In the genomic region with DNA sequence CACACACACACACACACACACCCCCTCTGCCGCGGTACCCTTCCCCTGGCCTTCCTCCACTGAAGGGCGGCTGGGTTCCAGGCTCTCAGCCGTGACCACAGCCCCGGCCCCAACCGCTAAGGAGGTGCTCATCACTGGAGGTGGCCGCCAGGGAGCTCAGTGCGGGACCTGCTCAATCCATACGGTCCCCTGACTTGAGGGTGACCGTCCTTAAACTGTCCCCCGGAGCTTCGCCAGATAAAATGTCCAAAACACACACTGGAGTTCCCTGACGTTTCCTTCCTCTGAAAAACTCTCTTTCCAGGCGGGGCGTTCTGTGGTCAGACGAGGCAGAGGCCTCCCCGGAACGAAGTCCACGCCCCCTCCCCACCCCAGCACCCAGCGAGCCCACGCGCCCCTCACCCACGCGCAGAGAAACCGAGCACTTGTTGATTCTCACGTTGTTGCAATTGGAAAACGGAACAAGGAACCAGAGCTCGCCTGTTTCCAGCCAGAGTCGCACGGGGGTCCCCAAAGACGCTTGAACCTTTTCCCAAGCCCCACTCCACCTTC, we compare ENCODE assay signal across 8 cellular contexts. TPM values are rescaled to one million over a fixed set of nuclear protein-coding genes. Genes with fewer than 3 reads are reported as not detected.
DNase-seq lines count a peak whose midpoint lies in the region; ATAC-seq and TF ChIP-seq lines count a peak whose summit lies in the region.

No MANE protein-coding gene starts in this region.

- peaks cover 68% of the 10 kb centered on the region for H3K27me3 Mint-ChIP-seq in nephron (ENCODE audit: low read depth)

- H3K79me2 ChIP-seq in DOHH2 (ENCODE audit: control insufficient read depth, low read length) = peaks cover 61% of the 10 kb centered on the region

- H3K27me3 ChIP-seq in DOHH2 (ENCODE audit: control insufficient read depth, low read length) = peaks cover 5% of the 10 kb centered on the region
- H3K27me3 ChIP-seq in uterus = no peaks in the 10 kb centered on the region

- peak overlapping the region; percentile 85 to 91 (median 90) for H3K4me3 Mint-ChIP-seq in nephron

- H4K20me1 ChIP-seq in DOHH2 (ENCODE audit: control insufficient read depth, insufficient read depth, low read depth, low read length) = no peaks in the 10 kb centered on the region

- TF ChIP-seq POLR2A in uterus (IDR thresholded peaks at IDR 0.05) = no peak

- peak overlapping the region; percentile 83 for H3K4me3 ChIP-seq in DOHH2 (ENCODE audit: low read length)
- peak overlapping the region; percentile 56 to 61 for H3K4me3 ChIP-seq in uterus

- peaks cover 41% of the 10 kb centered on the region for H3K4me1 Mint-ChIP-seq in nephron

- TF ChIP-seq RAD21 in Ishikawa (IDR thresholded peaks at IDR 0.05; ENCODE audit: low read depth) = no peak

- peak overlapping the region; percentile 68 for H3K4me2 ChIP-seq in DOHH2 (ENCODE audit: low read length)

- peak overlapping the region in 2 of 3 experiments; percentile 51 to 85 for H3K27ac Mint-ChIP-seq in nephron

- intact Hi-C loops in uterus (cut with DNase I; ENCODE audit: low total_unique reads) = no loop called here

- H3K27ac ChIP-seq in DOHH2 (ENCODE audit: low read depth, low read length) (peak overlapping the region; percentile 51), uterus (peak overlapping the region; percentile 90 to 91)

- peaks cover 3% of the 10 kb centered on the region for H3K36me3 Mint-ChIP-seq in nephron (ENCODE audit: low read depth)

- H3K9me3 ChIP-seq in DOHH2 (ENCODE audit: control insufficient read depth, insufficient read depth, low read length) (no peaks in the 10 kb centered on the region), uterus (no peaks in the 10 kb centered on the region)

- peaks cover 19% of the 10 kb centered on the region for H3F3A ChIP-seq in DOHH2 (ENCODE audit: control insufficient read depth, insufficient read depth)

- no peak for TF ChIP-seq CTCF in DOHH2 (IDR thresholded peaks at IDR 0.05; ENCODE audit: low read depth, low read length, poor library complexity, severe bottlenecking)
- TF ChIP-seq CTCF in nephron (IDR thresholded peaks at IDR 0.05; ENCODE audit: unreplicated experiment in 3 of 3) = no peak
- TF ChIP-seq CTCF in uterus (IDR thresholded peaks at IDR 0.05) = no peak

- H3K4me1 ChIP-seq in DOHH2 (ENCODE audit: control insufficient read depth, low read length) (peaks cover 66% of the 10 kb centered on the region), uterus (peaks cover 0 to 8% of the 10 kb centered on the region in 2 donors)

- H3K36me3 ChIP-seq in DOHH2 (ENCODE audit: control insufficient read depth, low read length) = peaks cover 19% of the 10 kb centered on the region
- no peaks in the 10 kb centered on the region for H3K36me3 ChIP-seq in uterus

- peak; percentile 78 for DNase-seq in activated CD8-positive, alpha-beta memory T cell treated with anti-CD3 and anti-CD28 coated beads for 24 hours
- peak; percentile 24 for DNase-seq in fibroblast of gingiva (ENCODE audit: low read depth)
- DNase-seq in uterus = peak in 1 of 2 donors; percentile 42
- no peak for DNase-seq in GM19238 (ENCODE audit: insufficient read length, low spot score)

- no peaks in the 10 kb centered on the region for H3K9me3 Mint-ChIP-seq in nephron

- no peak for ATAC-seq in HG02623 (IDR thresholded peaks at IDR 0.05; ENCODE audit: unreplicated experiment)

- no peaks in the 10 kb centered on the region for H3K9me2 ChIP-seq in DOHH2 (replicated peaks; ENCODE audit: control insufficient read depth, low read length)

- TF ChIP-seq EP300 in Ishikawa (IDR thresholded peaks at IDR 0.05; ENCODE audit: borderline replicate concordance) = no peak

TF ChIP-seq in Ishikawa, 13 proteins besides CTCF, POLR2A, EP300 and RAD21:
- TF ChIP-seq, protein P1, sequence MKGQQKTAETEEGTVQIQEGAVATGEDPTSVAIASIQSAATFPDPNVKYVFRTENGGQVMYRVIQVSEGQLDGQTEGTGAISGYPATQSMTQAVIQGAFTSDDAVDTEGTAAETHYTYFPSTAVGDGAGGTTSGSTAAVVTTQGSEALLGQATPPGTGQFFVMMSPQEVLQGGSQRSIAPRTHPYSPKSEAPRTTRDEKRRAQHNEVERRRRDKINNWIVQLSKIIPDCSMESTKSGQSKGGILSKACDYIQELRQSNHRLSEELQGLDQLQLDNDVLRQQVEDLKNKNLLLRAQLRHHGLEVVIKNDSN (IDR thresholded peaks at IDR 0.05) = no peak
- TF ChIP-seq ZBTB7A (IDR thresholded peaks at IDR 0.05; ENCODE audit: low read depth) (peak; percentile 4; the same call in 1 of the 2 replicates), EGR1 (IDR thresholded peaks at IDR 0.05) (peak; percentile 13; the same call in 1 of the 2 replicates)
- TF ChIP-seq, protein P2, sequence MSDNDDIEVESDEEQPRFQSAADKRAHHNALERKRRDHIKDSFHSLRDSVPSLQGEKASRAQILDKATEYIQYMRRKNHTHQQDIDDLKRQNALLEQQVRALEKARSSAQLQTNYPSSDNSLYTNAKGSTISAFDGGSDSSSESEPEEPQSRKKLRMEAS (IDR thresholded peaks at IDR 0.05) = no peak

RNA-seq across cellular contexts. Expression of a gene that starts 1.4 kb away (rescaled TPM):
- total RNA-seq in uterus = 10 to 100 TPM; 12.1 to 52.2 (median 19.8) TPM
